1 cellular context compared by ENCODE assay signal in genomic region chr1:244653439-244654283, GRCh38.
TF ChIP-seq lines count a peak whose summit lies in the region.

No MANE protein-coding gene starts in this region.

TF ChIP-seq in H1, 55 proteins besides CTCF, POLR2A, EP300 and RAD21 (continued from another document):
- TF ChIP-seq CHD7 (IDR thresholded peaks at IDR 0.05; ENCODE audit: insufficient replicate concordance, low read length) (no peak), SIX5 (IDR thresholded peaks at IDR 0.05; ENCODE audit: low read depth, low read length) (no peak), RFX5 (IDR thresholded peaks at IDR 0.05; ENCODE audit: borderline replicate concordance, low read depth, low read length) (no peak), KDM4A (IDR thresholded peaks at IDR 0.05; ENCODE audit: low read depth, low read length, severe bottlenecking) (peak; percentile 54), JUND (IDR thresholded peaks at IDR 0.05; ENCODE audit: low read length) (no peak), PHF8 (conservative IDR thresholded peaks at IDR 0.05; ENCODE audit: low read depth, low read length) (0 out of 2 replicates have a peak, but pooled peaks have one; percentile 5), SAP30 (IDR thresholded peaks at IDR 0.05; ENCODE audit: insufficient read depth, insufficient replicate concordance, low read length) (peak; percentile 60), SIN3A (conservative IDR thresholded peaks at IDR 0.05 in 1 of 2, IDR thresholded peaks at IDR 0.05 in 1 of 2; ENCODE audit: low read depth in 1 of 2, low read length in 2 of 2) (0 out of 4 replicates have a peak, but pooled peaks of 1 of the 2 experiments have one; percentile 15), ASH2L (IDR thresholded peaks at IDR 0.05; ENCODE audit: low read length) (peak; percentile 11)
